ENCODE assay signal across 12 cellular contexts in the genomic region with DNA sequence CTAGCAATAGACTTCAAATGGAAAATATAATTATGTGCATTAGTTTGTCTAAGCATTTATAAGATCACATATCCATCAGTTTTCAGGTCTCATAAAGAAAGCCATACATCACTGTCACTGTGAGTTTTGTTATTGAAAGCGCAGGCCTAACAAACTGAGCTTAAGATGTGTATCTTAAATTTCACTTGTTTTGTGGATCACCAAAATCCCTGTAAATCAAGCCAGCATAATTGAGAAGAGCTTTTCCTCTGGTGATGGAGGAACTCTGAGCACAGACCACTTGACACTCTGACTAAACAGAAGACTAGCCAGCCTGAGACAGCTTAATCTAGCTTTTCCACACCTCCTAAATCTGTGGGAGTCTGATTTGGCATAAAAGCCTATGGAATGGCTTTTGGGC.
"Had no signal": no experiment of that assay in that cellular context is flagged by ENCODE, and none has a peak within 500 bp of the region (broad histone marks: within the 10 kb centered on the region; RNA-seq: fewer than 3 reads in every experiment).

No MANE protein-coding gene starts in this region.

- H3K27ac ChIP-seq: ascending aorta, coronary artery, gastrocnemius medialis, thyroid gland had no signal

- H3K4me1 ChIP-seq: ascending aorta, gastrocnemius medialis, thyroid gland had no signal

- H3K27me3 ChIP-seq: ascending aorta, gastrocnemius medialis, thyroid gland had no signal

- DNase-seq: activated CD4-positive, alpha-beta T cell treated with anti-CD3 and anti-CD28 coated beads, Interleukin-2, amount 50 U/mL, for 48 hours; activated gamma-delta T cell; gastrocnemius medialis; head of caudate nucleus; stimulated activated CD4-positive, alpha-beta T cell treated with anti-CD3 and anti-CD28 coated beads, Interleukin-12 subunit alpha, Interleukin-12 subunit beta, amount 100 ng/mL, for 4 hours; stimulated activated CD4-positive, alpha-beta T cell treated with anti-CD3 and anti-CD28 coated beads, Interleukin-1b, Interleukin-23, amount 100 ng/mL, for 48 hours; stimulated activated naive CD4-positive, alpha-beta T cell treated with Interleukin-2 at 50 U/mL for 16 hours; thyroid gland had no signal

- H3K36me3 ChIP-seq: ascending aorta, gastrocnemius medialis, thyroid gland had no signal

- H3K4me3 ChIP-seq: ascending aorta, coronary artery, gastrocnemius medialis, lung, thyroid gland had no signal

- H3K9me3 ChIP-seq: ascending aorta, gastrocnemius medialis, thyroid gland had no signal

- FAIRE-seq: keratinocyte had no signal
